In genomic region chr7:140031364-140031763, GRCh38 we compare ENCODE assay signal across 20 cellular contexts. TPM values are rescaled to one million over a fixed set of nuclear protein-coding genes. Genes with fewer than 3 reads are reported as not detected.
DNase-seq lines count a peak whose midpoint lies in the region; ATAC-seq, FAIRE-seq and TF ChIP-seq lines count a peak whose summit lies in the region.
"Had no signal": no experiment of that assay in that cellular context is flagged by ENCODE, and none has a peak within 500 bp of the region (broad histone marks: within the 10 kb centered on the region; RNA-seq: fewer than 3 reads in every experiment).

No MANE protein-coding gene starts in this region.

- H3K4me3 ChIP-seq in HepG2 (replicated peaks in 1 of 3; ENCODE audit: insufficient read depth in 1 of 3, low read depth in 2 of 3, low read length in 3 of 3) (no peak overlapping the region), right lobe of liver (no peak overlapping the region), HFF-Myc (replicated peaks; ENCODE audit: low read depth, low read length) (no peak overlapping the region), PC-9 (no peak overlapping the region)
- H3K4me3 ChIP-seq: GM12878, GM23248, K562 had no signal

- no peaks in the 10 kb centered on the region for H3K27me3 ChIP-seq in HepG2 (ENCODE audit: control insufficient read depth in 1 of 2, insufficient read depth in 2 of 2, low read length in 2 of 2)
- no peaks in the 10 kb centered on the region for H3K27me3 ChIP-seq in right lobe of liver
- H3K27me3 ChIP-seq in PC-9 (ENCODE audit: insufficient read depth, low read depth), result no peaks in the 10 kb centered on the region

- no TSS peak for BruUV-seq in HepG2 (replicated peaks; lab: Mats Ljungman, UMichigan)
- no TSS peak for BruUV-seq in PC-9 (replicated peaks; lab: Mats Ljungman, UMichigan)

- CTCF ChIA-PET in HepG2 (lab: Yijun Ruan, JAX; ENCODE audit: low intra/inter-chr PET ratio, low total read pairs) (no interaction called here), PC-9 (lab: Charles Lee) (no interaction called here)

- H3K9me3 ChIP-seq in HepG2 (ENCODE audit: low read length) (no peaks in the 10 kb centered on the region), right lobe of liver (no peaks in the 10 kb centered on the region), PC-9 (ENCODE audit: insufficient read depth, low read depth) (no peaks in the 10 kb centered on the region)
- H3K9me3 ChIP-seq: Caco-2 had no signal

- TF ChIP-seq CTCF in HepG2 (CRISPR knock-in tag; IDR thresholded peaks at IDR 0.05), result no peak
- no peak for TF ChIP-seq CTCF in right lobe of liver (IDR thresholded peaks at IDR 0.05)
- TF ChIP-seq CTCF in HFF-Myc (IDR thresholded peaks at IDR 0.05; ENCODE audit: low read depth, low read length, missing control alignments), result no peak
- no peak for TF ChIP-seq CTCF in PC-9 (conservative IDR thresholded peaks at IDR 0.05)

- no peak overlapping the region for H3K9ac ChIP-seq in HepG2 (ENCODE audit: insufficient read depth, low read depth, low read length)
- H3K9ac ChIP-seq: GM23248 had no signal

- intact Hi-C loops in HepG2 (cut with micrococcal nuclease; ENCODE audit: unreplicated experiment) (no loop called here), right lobe of liver (cut with DNase I) (no loop called here), PC-9 (cut with micrococcal nuclease; ENCODE audit: unreplicated experiment) (no loop called here)

- TF ChIP-seq EP300 in HepG2 (IDR thresholded peaks at IDR 0.05; ENCODE audit: low read depth in 2 of 2, low read length in 2 of 2) (no peak), HepG2 (CRISPR knock-in tag; IDR thresholded peaks at IDR 0.05; ENCODE audit: borderline replicate concordance) (no peak)

- no peak for FAIRE-seq in HepG2 (lab: Jason Lieb, UNC)
- FAIRE-seq: GM12878, K562 had no signal

- H3K36me3 ChIP-seq in HepG2 (replicated peaks in 1 of 2; ENCODE audit: control insufficient read depth in 1 of 2, insufficient read depth in 2 of 2, low read length in 2 of 2) (peaks cover 4 to 10% of the 10 kb centered on the region in 2 experiments; a peak in 3 of 5 replicates), right lobe of liver (peaks cover 0 to 28% (median 9%) of the 10 kb centered on the region in 4 donors), PC-9 (ENCODE audit: low read depth) (no peaks in the 10 kb centered on the region)

- in situ Hi-C loops in HepG2 (cut with HindIII; ENCODE audit: extremely low pct_ligation_motif_present, low pct_unique_long_range_greater_than_20kb), result no loop called here

- DNase-seq in HepG2 (ENCODE audit: low spot score), result no peak
- no peak for DNase-seq in right lobe of liver
- DNase-seq in HFF-Myc (ENCODE audit: extremely low read depth, low read depth), result peak; percentile 9
- peak; percentile 75 for DNase-seq in fibroblast of peridontal ligament (ENCODE audit: extremely low read depth)
- DNase-seq in stimulated activated naive CD4-positive, alpha-beta T cell (lab: John Stamatoyannopoulos, UW), result no peak
- no peak for DNase-seq in PC-9
- no peak for DNase-seq in GOT3 (lab: John Stamatoyannopoulos, UW)
- DNase-seq: Caco-2; CD4-positive, alpha-beta T cell; GDM1; GM23248; HCEC 1CT; NCI-H1694 treated with DMSO at 0.1 percent for 48 hours; NCI-H2227 treated with DMSO at 0.1 percent for 48 hours; NCI-H510A treated with DMSO at 0.1 percent for 48 hours; NCI-H774; SIG-M5 had no signal

- TF ChIP-seq POLR2A in HepG2 (IDR thresholded peaks at IDR 0.05; ENCODE audit: insufficient read depth in 1 of 2, low read depth in 2 of 2, low read length in 2 of 2), result no peak
- TF ChIP-seq POLR2A in right lobe of liver (IDR thresholded peaks at IDR 0.05), result no peak

- WGBS in HepG2 (ENCODE audit: low lambda C conversion rate), result 100% methylated on average over 1 of the region's 1 CpG
- WGBS in right lobe of liver (ENCODE audit: insufficient coverage, low coverage, low lambda C conversion rate, missing lambda C conversion rate), result 100% methylated on average over 1 of the region's 1 CpG

- H3K4me1 ChIP-seq in HepG2 (ENCODE audit: insufficient read depth, low read length) (no peaks in the 10 kb centered on the region), right lobe of liver (no peaks in the 10 kb centered on the region), PC-9 (replicated peaks; ENCODE audit: insufficient read depth) (no peaks in the 10 kb centered on the region)
- H3K4me1 ChIP-seq: Caco-2 had no signal

- TF ChIP-seq RAD21 in HepG2 (CRISPR knock-in tag; IDR thresholded peaks at IDR 0.05), result no peak

- H4K20me1 ChIP-seq in HepG2 (ENCODE audit: insufficient read depth, low read length), result no peaks in the 10 kb centered on the region
- no peaks in the 10 kb centered on the region for H4K20me1 ChIP-seq in PC-9 (ENCODE audit: insufficient read depth)

- H3K27ac ChIP-seq in HepG2 (ENCODE audit: extremely low read length, insufficient read depth, low read length) (no peak overlapping the region), right lobe of liver (no peak overlapping the region), PC-9 (no peak overlapping the region)
- H3K27ac ChIP-seq: GM23248, RWPE1 had no signal

- H3K4me2 ChIP-seq in HepG2 (ENCODE audit: low read depth, low read length) (no peak overlapping the region), PC-9 (no peak overlapping the region)

- POLR2A ChIA-PET in HepG2 (lab: Yijun Ruan, JAX), result no interaction called here
- POLR2A ChIA-PET in PC-9 (lab: Charles Lee; ENCODE audit: unreplicated experiment), result no interaction called here

- H3K79me2 ChIP-seq in HepG2 (ENCODE audit: insufficient read depth, low read length) (no peaks in the 10 kb centered on the region), PC-9 (ENCODE audit: low read depth) (no peaks in the 10 kb centered on the region)

- H2AFZ ChIP-seq in HepG2 (ENCODE audit: low read length) (no peak overlapping the region), PC-9 (no peak overlapping the region)
- H2AFZ ChIP-seq: GM23248 had no signal

- no peaks in the 10 kb centered on the region for H3F3A ChIP-seq in PC-9 (ENCODE audit: insufficient read depth, low read depth)

- no peak for ATAC-seq in HepG2
- ATAC-seq in right lobe of liver, result no peak
- ATAC-seq: GM12878, K562 had no signal

- 0 out of 2 replicates have a peak, but pooled peaks cover 2% of the 10 kb centered on the region for H3K9me2 ChIP-seq in PC-9 (ENCODE audit: insufficient read depth)

TF ChIP-seq in HepG2, 621 proteins besides CTCF, POLR2A, EP300 and RAD21:
- peak; percentile 28; the same call in 1 of the 2 replicates for TF ChIP-seq ATF7 (IDR thresholded peaks at IDR 0.05)
- TF ChIP-seq ATF7 (CRISPR knock-in tag; IDR thresholded peaks at IDR 0.05), result no peak
- no peak for TF ChIP-seq TBX3 (IDR thresholded peaks at IDR 0.05; ENCODE audit: borderline replicate concordance)
- no peak for TF ChIP-seq MAFG (CRISPR knock-in tag; IDR thresholded peaks at IDR 0.05)
- no peak for TF ChIP-seq RFXANK (CRISPR knock-in tag; IDR thresholded peaks at IDR 0.05)
- TF ChIP-seq GATA4 (IDR thresholded peaks at IDR 0.05; ENCODE audit: borderline replicate concordance, low read depth), result no peak
- no peak for TF ChIP-seq AGO1 (IDR thresholded peaks at IDR 0.05; ENCODE audit: low read depth, low read length, poor library complexity, severe bottlenecking)

RNA-seq across cellular contexts. Expression of gene PARP12, which starts 31.4 kb away (rescaled TPM):
- total RNA-seq in HepG2 (2016; rRNA removed; fragmentation: Illumina TruSeq; extraction: Trizol), result 15.5 and 16.2 TPM in 2 replicates
- 5.1 and 6.0 TPM in 2 replicates for total RNA-seq in HepG2 (2016; cell fraction: cytosol; rRNA removed; fragmentation: Illumina TruSeq; extraction: Trizol; ENCODE audit: low read depth)
- 14.9 and 16.1 TPM in 2 replicates for total RNA-seq in HepG2 (2016; cell fraction: insoluble cytoplasmic fraction; rRNA removed; fragmentation: Illumina TruSeq; extraction: Trizol)
- 7.8 TPM in 2 replicates for total RNA-seq in HepG2 (2016; cell fraction: membrane; rRNA removed; fragmentation: Illumina TruSeq; extraction: Trizol)
- 20.8 and 22.4 TPM in 2 replicates for total RNA-seq in HepG2 (2016; cell fraction: nucleus; rRNA removed; fragmentation: Illumina TruSeq; extraction: Trizol)
- polyA plus RNA-seq in HepG2 (2011; rRNA removed), result 35.2 and 37.1 TPM in 2 replicates
- 22.5 and 24.9 TPM in 2 replicates for polyA plus RNA-seq in HepG2 (2011; cell fraction: cytosol; rRNA removed)
- 82.0 and 93.9 TPM in 2 replicates for polyA plus RNA-seq in HepG2 (2011; cell fraction: nucleus; rRNA removed)
- 18.0 and 20.0 TPM in 2 replicates for polyA plus RNA-seq in HepG2 (2012)
- 1.4 and 1.5 TPM in 2 replicates for polyA plus RNA-seq in HepG2 (2016; cell fraction: cytosol; fragmentation: Illumina TruSeq; extraction: Trizol; ENCODE audit: low read depth)
- 13.9 and 16.3 TPM in 2 replicates for polyA plus RNA-seq in HepG2 (2016; cell fraction: insoluble cytoplasmic fraction; fragmentation: Illumina TruSeq; extraction: Trizol; ENCODE audit: low read depth)
- polyA plus RNA-seq in HepG2 (2016; cell fraction: membrane; fragmentation: Illumina TruSeq; extraction: Trizol; ENCODE audit: low read depth), result 4.4 and 4.5 TPM in 2 replicates
- 31.0 and 39.2 TPM in 2 replicates for polyA plus RNA-seq in HepG2 (2016; cell fraction: nucleus; fragmentation: Illumina TruSeq; extraction: Trizol; ENCODE audit: insufficient read depth, low read depth)
- 52.9 and 70.5 TPM in 2 replicates for polyA minus RNA-seq in HepG2 (2011; rRNA and poly(A)+ RNA removed; ENCODE audit: low replicate concordance)
- polyA minus RNA-seq in HepG2 (2011; cell fraction: cytosol; rRNA and poly(A)+ RNA removed), result 23.5 and 23.8 TPM in 2 replicates
- 46.7 and 57.6 TPM in 2 replicates for polyA minus RNA-seq in HepG2 (2011; cell fraction: nucleus; rRNA and poly(A)+ RNA removed)
- 10 to 100 TPM; 15.7 to 33.1 (median 23.3) TPM for total RNA-seq in right lobe of liver
- total RNA-seq in PC-9 (2021), result 32.4 and 37.7 TPM in 2 replicates

Comparison
In these comparisons a context has a peak if more than half of its experiments do, and no peak if none do; other contexts are left out.
1. DNase-seq: peak in HFF-Myc (single experiment) and fibroblast of peridontal ligament (single experiment); none in HepG2 (single experiment), right lobe of liver (0 of 3), stimulated activated naive CD4-positive, alpha-beta T cell (0 of 6), PC-9 (0 of 2) and GOT3 (single experiment).